Comparison of ENCODE assay signal across 11 cellular contexts in genomic region chr9:13841801-13842462, GRCh38.
A peak's percentile ranks its signal among the peaks of the same experiment; 100 is the strongest.
DNase-seq lines count a peak whose midpoint lies in the region; ATAC-seq and TF ChIP-seq lines count a peak whose summit lies in the region.
"Had no signal": no experiment of that assay in that cellular context is flagged by ENCODE, and none has a peak within 500 bp of the region (broad histone marks: within the 10 kb centered on the region; RNA-seq: fewer than 3 reads in every experiment).

No MANE protein-coding gene starts in this region.

- H3K4me3 ChIP-seq in fibroblast of the aortic adventitia (ENCODE audit: low read depth, low read length) (no peak overlapping the region), psoas muscle (no peak overlapping the region), dorsolateral prefrontal cortex (no peak overlapping the region)
- H3K4me3 ChIP-seq: lung had no signal

- peaks cover 12% of the 10 kb centered on the region for H3K4me1 ChIP-seq in psoas muscle

- DNase-seq in NCI-H1105 (lab: John Stamatoyannopoulos, UW): peak; percentile 84
- peak; percentile 74 for DNase-seq in NCI-H345 (lab: John Stamatoyannopoulos, UW)
- peak; percentile 12 for DNase-seq in fibroblast of the aortic adventitia (ENCODE audit: low read depth)
- DNase-seq in psoas muscle: peak in 1 of 2 donors; percentile 39
- DNase-seq in dorsolateral prefrontal cortex: no peak
- DNase-seq in GM19240 (ENCODE audit: insufficient read length, low spot score): no peak
- DNase-seq: CD8-positive, alpha-beta T cell; central memory CD4-positive, alpha-beta T cell had no signal

- H3K9me3 ChIP-seq in psoas muscle: peaks cover 6% of the 10 kb centered on the region

- intact Hi-C loops in psoas muscle (cut with DNase I): no loop called here
- intact Hi-C loops in dorsolateral prefrontal cortex (cut with DNase I): no loop called here

- ATAC-seq in psoas muscle: peak; percentile 85 to 96 (median 94)
- no peak for ATAC-seq in GM19467 (IDR thresholded peaks at IDR 0.05; ENCODE audit: unreplicated experiment)
- no peak for ATAC-seq in HG02870 (IDR thresholded peaks at IDR 0.05; ENCODE audit: unreplicated experiment)
- ATAC-seq: CD8-positive, alpha-beta T cell had no signal

- no peaks in the 10 kb centered on the region for H3K27me3 ChIP-seq in psoas muscle (ENCODE audit: insufficient read depth in 3 of 3, low read length in 2 of 3)
- H3K27me3 ChIP-seq in dorsolateral prefrontal cortex: no peaks in the 10 kb centered on the region

- 26 to 30% (median 27%) methylated on average over 5 of the region's 5 CpGs for WGBS in psoas muscle, 3 donors

- TF ChIP-seq CTCF in fibroblast of the aortic adventitia (IDR thresholded peaks at IDR 0.05; ENCODE audit: insufficient read depth, low read length) (no peak), psoas muscle (IDR thresholded peaks at IDR 0.05) (no peak), dorsolateral prefrontal cortex (IDR thresholded peaks at IDR 0.05 in 54 of 56, conservative IDR thresholded peaks at IDR 0.05 in 2 of 56; ENCODE audit: low read depth in 1 of 56, partially characterized antibody in 56 of 56) (no peak)

- H3K36me3 ChIP-seq in psoas muscle (ENCODE audit: insufficient read depth in 1 of 2, low read depth in 1 of 2): no peaks in the 10 kb centered on the region

- H3K27ac ChIP-seq in psoas muscle: peak overlapping the region; percentile 85
- no peak overlapping the region for H3K27ac ChIP-seq in dorsolateral prefrontal cortex

Comparison
In these comparisons a context has a peak if more than half of its experiments do, and no peak if none do; other contexts are left out.
1. DNase-seq: peak in NCI-H1105 (single experiment), NCI-H345 (single experiment) and fibroblast of the aortic adventitia (single experiment); none in dorsolateral prefrontal cortex (0 of 10) and GM19240 (single experiment).
2. ATAC-seq: peak in psoas muscle (4 of 4); none in GM19467 (single experiment) and HG02870 (single experiment).